Comparison of ENCODE assay signal across 26 cellular contexts in genomic region chr6:99980741-99981140, GRCh38. TPM values are rescaled to one million over a fixed set of nuclear protein-coding genes. Genes with fewer than 3 reads are reported as not detected.
"Had no signal": no experiment of that assay in that cellular context is flagged by ENCODE, and none has a peak within 500 bp of the region (broad histone marks: within the 10 kb centered on the region; RNA-seq: fewer than 3 reads in every experiment).

No MANE protein-coding gene starts in this region.

- DNase-seq: stimulated activated CD4-positive, alpha-beta T cell treated with anti-CD3 and anti-CD28 coated beads, Interleukin-2, amount 100 ng/mL, for 48 hours; stimulated activated CD4-positive, alpha-beta T cell treated with anti-CD3 and anti-CD28 coated beads, Interleukin-4, amount 100 ng/mL, for 1 hour; stimulated activated CD4-positive, alpha-beta T cell treated with anti-CD3 and anti-CD28 coated beads, Interleukin-4, amount 100 ng/mL, for 24 hours; stimulated activated CD4-positive, alpha-beta T cell treated with anti-CD3 and anti-CD28 coated beads, Interleukin-4, amount 100 ng/mL, for 4 hours; stimulated activated CD8-positive, alpha-beta memory T cell treated with anti-CD3 and anti-CD28 coated beads, Interleukin-4, amount 100 ng/mL, for 48 hours; stimulated activated naive B cell treated with anti-CD40 and anti-IgM and Interleukin-4, amounts not matched to agents 10 μg/mL and 1 μg/mL and 100 μg/mL, for 72 hours; stimulated activated naive CD4-positive, alpha-beta T cell; stimulated activated naive CD4-positive, alpha-beta T cell treated with Interleukin-2 at 50 U/mL for 16 hours; stimulated activated naive CD8-positive, alpha-beta T cell treated with anti-CD3 and anti-CD28 coated beads, Interleukin-15, amount 100 ng/mL, for 72 hours; stimulated activated naive CD8-positive, alpha-beta T cell treated with anti-CD3 and anti-CD28 coated beads, Interleukin-15, Interleukin-2, amounts not matched to agents 100 U/mL and 50 U/mL, for 24 hours; stomach; substantia nigra; testis; thyroid gland; tibial artery; transverse colon; trophoblast cell; upper lobe of left lung; upper lobe of right lung; uterus had no signal

- H3K36me3 ChIP-seq: stomach, suprapubic skin, thoracic aorta, thyroid gland, tibial artery, tibial nerve, transverse colon, upper lobe of left lung, upper lobe of right lung, uterus, vagina had no signal

- H3K4me3 ChIP-seq: stomach, suprapubic skin, testis, thoracic aorta, thyroid gland, tibial artery, tibial nerve, transverse colon, upper lobe of left lung, upper lobe of right lung, uterus, vagina had no signal

- H3K9me3 ChIP-seq: suprapubic skin, testis, thoracic aorta, thyroid gland, tibial artery, tibial nerve, transverse colon, upper lobe of left lung, upper lobe of right lung, uterus, vagina had no signal

- H3K27ac ChIP-seq: stomach, suprapubic skin, testis, thoracic aorta, thyroid gland, tibial artery, tibial nerve, transverse colon, upper lobe of left lung, upper lobe of right lung, uterus, vagina had no signal

- H3K27me3 ChIP-seq: stomach, suprapubic skin, testis, thyroid gland, tibial artery, tibial nerve, transverse colon, upper lobe of left lung, upper lobe of right lung, uterus, vagina had no signal

RNA-seq across cellular contexts. Expression of gene MCHR2, which starts 13.3 kb away (rescaled TPM):
- polyA plus RNA-seq: stomach, thymus, urinary bladder had no signal
